8 cellular contexts compared by ENCODE assay signal in genomic region chr11:66745356-66746235, GRCh38. TPM values are rescaled to one million over a fixed set of nuclear protein-coding genes. Genes with fewer than 3 reads are reported as not detected.
DNase-seq lines count a peak whose midpoint lies in the region; ATAC-seq and TF ChIP-seq lines count a peak whose summit lies in the region.

No MANE protein-coding gene starts in this region.

- no peaks in the 10 kb centered on the region for H3K27me3 Mint-ChIP-seq in activated CD4-positive, alpha-beta T cell treated with anti-CD3 and anti-CD28 coated beads for 36 hours
- peaks cover 7% of the 10 kb centered on the region for H3K27me3 Mint-ChIP-seq in brain

- TF ChIP-seq CTCF in brain (conservative IDR thresholded peaks at IDR 0.05) = no peak

- POLR2A ChIA-PET in activated CD4-positive, alpha-beta T cell treated with anti-CD3 and anti-CD28 coated beads for 36 hours (lab: Charles Lee) = no interaction called here

- no peaks in the 10 kb centered on the region for H3K36me3 Mint-ChIP-seq in activated CD4-positive, alpha-beta T cell treated with anti-CD3 and anti-CD28 coated beads for 36 hours (ENCODE audit: low read depth)
- H3K36me3 Mint-ChIP-seq in brain = peaks cover 9% of the 10 kb centered on the region

- H3K27ac Mint-ChIP-seq in activated CD4-positive, alpha-beta T cell treated with anti-CD3 and anti-CD28 coated beads for 36 hours = peak overlapping the region; percentile 63
- peak overlapping the region in 3 of 5 experiments; percentile 35 to 98 (median 60) for H3K27ac Mint-ChIP-seq in brain

- intact Hi-C loops in activated CD4-positive, alpha-beta T cell treated with anti-CD3 and anti-CD28 coated beads for 36 hours (cut with DNase I, micrococcal nuclease) = loop anchor here (2.0 to 5.0 kb wide), 3 partner anchors 51 to 153 kb away; partner anchors contain the start of genes CCDC87 (in 1 of the 2), CCS (in 1 of the 2) and RCE1 (in 1 of the 2)
- intact Hi-C loops in left colon (cut with DNase I, micrococcal nuclease) = no loop called here

- peaks cover 7% of the 10 kb centered on the region for H3K9me3 Mint-ChIP-seq in activated CD4-positive, alpha-beta T cell treated with anti-CD3 and anti-CD28 coated beads for 36 hours (ENCODE audit: low read depth)
- no peaks in the 10 kb centered on the region for H3K9me3 Mint-ChIP-seq in brain

- ATAC-seq in activated CD4-positive, alpha-beta T cell treated with anti-CD3 and anti-CD28 coated beads for 36 hours = peak; percentile 60
- peak; percentile 30 for ATAC-seq in HG03342 (IDR thresholded peaks at IDR 0.05; ENCODE audit: unreplicated experiment)
- ATAC-seq in left colon = peak; percentile 70

- peak; percentile 72 for DNase-seq in activated CD4-positive, alpha-beta T cell treated with anti-CD3 and anti-CD28 coated beads for 36 hours
- no peak for DNase-seq in activated CD4-positive, alpha-beta T cell treated with anti-CD3 and anti-CD28 coated beads for 1 hour
- peak; percentile 54 for DNase-seq in SHP77 treated with DMSO at 0.1 percent for 48 hours (lab: John Stamatoyannopoulos, UW)
- peak; percentile 77 to 79 for DNase-seq in left colon
- peak; percentile 39 to 40 for DNase-seq in stimulated activated CD4-positive, alpha-beta T cell treated with anti-CD3 and anti-CD28 coated beads, Interleukin-4, amount 100 ng/mL, for 48 hours (ENCODE audit: low read depth in 2 of 2)
- DNase-seq in NK-92 (lab: John Stamatoyannopoulos, UW; ENCODE audit: unreplicated experiment) = no peak

- CTCF ChIA-PET in activated CD4-positive, alpha-beta T cell treated with anti-CD3 and anti-CD28 coated beads for 36 hours (lab: Charles Lee) = no interaction called here

- peak overlapping the region; percentile 95 for H3K4me3 Mint-ChIP-seq in activated CD4-positive, alpha-beta T cell treated with anti-CD3 and anti-CD28 coated beads for 36 hours
- peak overlapping the region; percentile 98 to 100 (median 99) for H3K4me3 Mint-ChIP-seq in brain

- peaks cover 7% of the 10 kb centered on the region for H3K4me1 Mint-ChIP-seq in activated CD4-positive, alpha-beta T cell treated with anti-CD3 and anti-CD28 coated beads for 36 hours
- H3K4me1 Mint-ChIP-seq in brain = peaks cover 57% of the 10 kb centered on the region

RNA-seq across cellular contexts. Expression of gene SPTBN2, which starts 16.6 kb away (rescaled TPM):
- 1 to 10 TPM; 1.3 to 1.6 TPM for total RNA-seq in activated CD4-positive, alpha-beta T cell treated with anti-CD3 and anti-CD28 coated beads for 36 hours
- polyA plus RNA-seq in brain (ENCODE audit: insufficient read depth, low read depth, low replicate concordance) = 115 TPM
- 1 to 10 TPM; 3.9 to 7.3 TPM for total RNA-seq in left colon

Comparison
In these comparisons a context has a peak if more than half of its experiments do, and no peak if none do; other contexts are left out.
1. DNase-seq: peak in activated CD4-positive, alpha-beta T cell treated with anti-CD3 and anti-CD28 coated beads for 36 hours (single experiment), SHP77 treated with DMSO at 0.1 percent for 48 hours (single experiment), left colon (2 of 2) and stimulated activated CD4-positive, alpha-beta T cell treated with anti-CD3 and anti-CD28 coated beads, Interleukin-4, amount 100 ng/mL, for 48 hours (2 of 2); none in activated CD4-positive, alpha-beta T cell treated with anti-CD3 and anti-CD28 coated beads for 1 hour (single experiment) and NK-92 (single experiment).
2. intact Hi-C loops: an anchor here in activated CD4-positive, alpha-beta T cell treated with anti-CD3 and anti-CD28 coated beads for 36 hours (2.0 to 5.0 kb wide); none called in left colon.
3. Peak in every context shown above with its lines, with median percentiles within 50 percentile points of each other: ATAC-seq.